In genomic region chr2:191665286-191665685, GRCh38 we compare ENCODE assay signal across 14 cellular contexts. TPM values are rescaled to one million over a fixed set of nuclear protein-coding genes. Genes with fewer than 3 reads are reported as not detected.
A peak's percentile ranks its signal among the peaks of the same experiment; 100 is the strongest.
DNase-seq lines count a peak whose midpoint lies in the region; TF ChIP-seq lines count a peak whose summit lies in the region.
"Had no signal": no experiment of that assay in that cellular context is flagged by ENCODE, and none has a peak within 500 bp of the region (broad histone marks: within the 10 kb centered on the region; RNA-seq: fewer than 3 reads in every experiment).

No MANE protein-coding gene starts in this region.

- no peak overlapping the region for H3K27ac Mint-ChIP-seq in mesothelial cell of epicardium
- H3K27ac Mint-ChIP-seq: nephron had no signal

- H3K4me3 ChIP-seq in cardiac fibroblast (replicated peaks in 1 of 2; ENCODE audit: low read depth in 2 of 2, low read length in 2 of 2) = no peak overlapping the region
- peak overlapping the region; percentile 3 for H3K4me3 ChIP-seq in osteoblast (ENCODE audit: insufficient read depth, low read length)
- no peak overlapping the region for H3K4me3 ChIP-seq in left ventricle myocardium inferior
- H3K4me3 ChIP-seq: esophagus muscularis mucosa, thyroid gland had no signal

- H3K27ac ChIP-seq in osteoblast (ENCODE audit: low read depth, low read length) (peak overlapping the region; percentile 58), left ventricle myocardium inferior (replicated peaks) (no peak overlapping the region)
- H3K27ac ChIP-seq: esophagus muscularis mucosa, thyroid gland had no signal

- TF ChIP-seq CTCF in cardiac fibroblast (IDR thresholded peaks at IDR 0.05; ENCODE audit: low read depth, low read length) = no peak
- no peak for TF ChIP-seq CTCF in osteoblast (IDR thresholded peaks at IDR 0.05; ENCODE audit: extremely low read depth, low read depth, low read length)
- no peak for TF ChIP-seq CTCF in mesothelial cell of epicardium (IDR thresholded peaks at IDR 0.05; ENCODE audit: unreplicated experiment)
- no peak for TF ChIP-seq CTCF in left ventricle myocardium inferior (IDR thresholded peaks at IDR 0.05; ENCODE audit: borderline replicate concordance)

- H3K36me3 Mint-ChIP-seq in mesothelial cell of epicardium = no peaks in the 10 kb centered on the region

- H3K79me2 ChIP-seq in osteoblast (ENCODE audit: insufficient read depth, low read length) = no peaks in the 10 kb centered on the region

- intact Hi-C loops in left ventricle myocardium inferior (cut with micrococcal nuclease) = no loop called here

- DNase-seq in SKM-1 (lab: John Stamatoyannopoulos, UW; ENCODE audit: unreplicated experiment) (peak; percentile 26), SKM-1 treated with dmso at 0.1 percent for 144 hours (lab: John Stamatoyannopoulos, UW; ENCODE audit: unreplicated experiment) (no peak), MV-4-11 (lab: John Stamatoyannopoulos, UW) (peak; percentile 89), cardiac fibroblast (ENCODE audit: low read depth in 2 of 2) (peak; percentile 60 to 76), osteoblast (ENCODE audit: insufficient read length, low spot score, missing footprints) (peak; percentile 1), mesothelial cell of epicardium (ENCODE audit: low spot score in 2 of 2, unreplicated experiment in 2 of 2) (no peak), left ventricle myocardium inferior (no peak), DMS153 treated with DMSO at 0.1 percent for 48 hours (lab: John Stamatoyannopoulos, UW; ENCODE audit: unreplicated experiment) (no peak)
- DNase-seq: DMS 273 treated with DMSO at 0.1 percent for 48 hours, islet precursor cell, T1000, thyroid gland had no signal

- peaks cover 11% of the 10 kb centered on the region for H3K9me3 Mint-ChIP-seq in mesothelial cell of epicardium
- H3K9me3 Mint-ChIP-seq: nephron had no signal

- H3K27me3 ChIP-seq in osteoblast (ENCODE audit: insufficient read depth, low read length) = no peaks in the 10 kb centered on the region
- peaks cover 18% of the 10 kb centered on the region for H3K27me3 ChIP-seq in left ventricle myocardium inferior (ENCODE audit: low read depth)
- H3K27me3 ChIP-seq: thyroid gland had no signal

- no peak overlapping the region for H3K4me3 Mint-ChIP-seq in mesothelial cell of epicardium
- H3K4me3 Mint-ChIP-seq: nephron had no signal

- H3K9me3 ChIP-seq in osteoblast (ENCODE audit: low read depth, low read length) (no peaks in the 10 kb centered on the region), left ventricle myocardium inferior (replicated peaks) (no peaks in the 10 kb centered on the region)
- H3K9me3 ChIP-seq: esophagus muscularis mucosa, thyroid gland had no signal

- H3K4me1 ChIP-seq in osteoblast (ENCODE audit: insufficient read depth, low read length) (peaks cover 19% of the 10 kb centered on the region), left ventricle myocardium inferior (no peaks in the 10 kb centered on the region)
- H3K4me1 ChIP-seq: esophagus muscularis mucosa, thyroid gland had no signal

- H3K36me3 ChIP-seq in osteoblast (ENCODE audit: insufficient read depth, low read length) (no peaks in the 10 kb centered on the region), left ventricle myocardium inferior (no peaks in the 10 kb centered on the region)
- H3K36me3 ChIP-seq: esophagus muscularis mucosa, thyroid gland had no signal

- no peaks in the 10 kb centered on the region for H3K4me1 Mint-ChIP-seq in mesothelial cell of epicardium
- H3K4me1 Mint-ChIP-seq: nephron had no signal

- no peak overlapping the region for H3K4me2 ChIP-seq in osteoblast (ENCODE audit: insufficient read depth, low read length)

- no peaks in the 10 kb centered on the region for H3K27me3 Mint-ChIP-seq in mesothelial cell of epicardium (ENCODE audit: low read depth)

- no peaks in the 10 kb centered on the region for H4K20me1 ChIP-seq in osteoblast (ENCODE audit: insufficient read depth, low read length)

- H2AFZ ChIP-seq in osteoblast (ENCODE audit: low read length) = no peak overlapping the region

RNA-seq across cellular contexts. Expression of gene NABP1, which starts 12.7 kb away (rescaled TPM):
- total RNA-seq in osteoblast (72.0 and 80.2 TPM in 2 replicates), mesothelial cell of epicardium (13.5 to 15.6 TPM (median 15.4 TPM) in 3 replicates), left ventricle myocardium inferior (3.3 TPM)

Comparison
In these comparisons a context has a peak if more than half of its experiments do, and no peak if none do; other contexts are left out.
1. DNase-seq: peak in SKM-1 (single experiment), MV-4-11 (single experiment), cardiac fibroblast (2 of 2) and osteoblast (single experiment); none in SKM-1 treated with dmso at 0.1 percent for 144 hours (single experiment), mesothelial cell of epicardium (0 of 2), left ventricle myocardium inferior (single experiment) and DMS153 treated with DMSO at 0.1 percent for 48 hours (single experiment).